In the genomic region with DNA sequence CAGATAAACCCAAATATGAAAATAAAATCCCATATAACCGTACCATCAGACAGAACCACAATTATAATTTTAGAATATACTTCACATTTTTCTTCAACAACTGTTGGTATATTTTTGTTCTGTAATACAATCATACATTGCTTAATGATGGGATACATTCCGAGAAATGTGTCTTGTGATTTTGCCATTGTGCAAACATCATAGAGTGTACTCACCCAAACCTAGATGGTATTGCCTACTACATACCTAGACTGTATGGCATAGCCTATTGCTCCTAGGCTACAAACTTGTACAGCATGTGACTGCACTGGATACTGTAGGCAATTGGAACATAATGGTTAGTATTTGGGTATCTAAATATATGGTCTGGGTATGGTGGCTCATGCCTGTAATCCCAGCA, we compare ENCODE assay signal across 28 cellular contexts.
"Had no signal": no experiment of that assay in that cellular context is flagged by ENCODE, and none has a peak within 500 bp of the region (broad histone marks: within the 10 kb centered on the region; RNA-seq: fewer than 3 reads in every experiment).

No MANE protein-coding gene starts in this region.

- ATAC-seq: stimulated activated effector memory CD8-positive, alpha-beta T cell treated with anti-CD3 and anti-CD28 coated beads, Interleukin-12 subunit alpha, Interleukin-12 subunit beta, amount 100 ng/mL, for 72 hours; stimulated activated memory B cell treated with anti-CD40 and anti-IgM and Interleukin-4, amounts not matched to agents 10 μg/mL and 1 μg/mL and 100 μg/mL, for 72 hours; stimulated activated naive B cell treated with anti-CD40 and anti-IgM and Interleukin-4, amounts not matched to agents 10 μg/mL and 1 μg/mL and 100 μg/mL, for 72 hours; stimulated activated naive CD8-positive, alpha-beta T cell treated with anti-CD3 and anti-CD28 coated beads, Interleukin-15, amount 100 ng/mL, for 72 hours; stimulated activated naive CD8-positive, alpha-beta T cell treated with anti-CD3 and anti-CD28 coated beads, Interleukin-15, Interleukin-2, amounts not matched to agents 100 U/mL and 50 U/mL, for 24 hours had no signal

- H3K27ac Mint-ChIP-seq: stimulated activated effector memory CD8-positive, alpha-beta T cell treated with anti-CD3 and anti-CD28 coated beads, Interleukin-12 subunit alpha, Interleukin-12 subunit beta, amount 100 ng/mL, for 72 hours; stimulated activated memory B cell treated with anti-CD40 and anti-IgM and Interleukin-4, amounts not matched to agents 10 μg/mL and 1 μg/mL and 100 μg/mL, for 72 hours; stimulated activated naive B cell treated with anti-CD40 and anti-IgM and Interleukin-4, amounts not matched to agents 10 μg/mL and 1 μg/mL and 100 μg/mL, for 72 hours; stimulated activated naive CD8-positive, alpha-beta T cell treated with anti-CD3 and anti-CD28 coated beads, Interleukin-15, amount 100 ng/mL, for 72 hours; stimulated activated naive CD8-positive, alpha-beta T cell treated with anti-CD3 and anti-CD28 coated beads, Interleukin-15, Interleukin-2, amounts not matched to agents 100 ng/mL and 50 ng/mL, for 24 hours; type B pancreatic cell had no signal

- H3K4me1 Mint-ChIP-seq: stimulated activated effector memory CD8-positive, alpha-beta T cell treated with anti-CD3 and anti-CD28 coated beads, Interleukin-12 subunit alpha, Interleukin-12 subunit beta, amount 100 ng/mL, for 72 hours; stimulated activated naive CD8-positive, alpha-beta T cell treated with anti-CD3 and anti-CD28 coated beads, Interleukin-15, amount 100 ng/mL, for 72 hours had no signal

- H3K27me3 ChIP-seq: stomach, suprapubic skin, testis, thyroid gland, tibial artery, tibial nerve, transverse colon, upper lobe of left lung, upper lobe of right lung, uterus, vagina had no signal

- H3K9me3 Mint-ChIP-seq: stimulated activated effector memory CD8-positive, alpha-beta T cell treated with anti-CD3 and anti-CD28 coated beads, Interleukin-12 subunit alpha, Interleukin-12 subunit beta, amount 100 ng/mL, for 72 hours; stimulated activated memory B cell treated with anti-CD40 and anti-IgM and Interleukin-4, amounts not matched to agents 10 μg/mL and 1 μg/mL and 100 μg/mL, for 72 hours; stimulated activated naive B cell treated with anti-CD40 and anti-IgM and Interleukin-4, amounts not matched to agents 10 μg/mL and 1 μg/mL and 100 μg/mL, for 72 hours; stimulated activated naive CD8-positive, alpha-beta T cell treated with anti-CD3 and anti-CD28 coated beads, Interleukin-15, amount 100 ng/mL, for 72 hours; stimulated activated naive CD8-positive, alpha-beta T cell treated with anti-CD3 and anti-CD28 coated beads, Interleukin-15, Interleukin-2, amounts not matched to agents 100 ng/mL and 50 ng/mL, for 24 hours; type B pancreatic cell had no signal

- H3K4me1 ChIP-seq: stomach, suprapubic skin, tibial artery, tibial nerve, transverse colon, upper lobe of left lung, uterus, vagina had no signal

- FAIRE-seq: urothelium cell line had no signal

- H3K4me3 ChIP-seq: stomach, suprapubic skin, testis, thoracic aorta, thyroid gland, tibial artery, tibial nerve, transverse colon, upper lobe of left lung, upper lobe of right lung, uterus, vagina had no signal

- H3K27me3 Mint-ChIP-seq: stimulated activated naive CD8-positive, alpha-beta T cell treated with anti-CD3 and anti-CD28 coated beads, Interleukin-15, amount 100 ng/mL, for 72 hours; stimulated activated naive CD8-positive, alpha-beta T cell treated with anti-CD3 and anti-CD28 coated beads, Interleukin-15, Interleukin-2, amounts not matched to agents 100 ng/mL and 50 ng/mL, for 24 hours had no signal

- H3K36me3 Mint-ChIP-seq: stimulated activated effector memory CD8-positive, alpha-beta T cell treated with anti-CD3 and anti-CD28 coated beads, Interleukin-12 subunit alpha, Interleukin-12 subunit beta, amount 100 ng/mL, for 72 hours; stimulated activated naive B cell treated with anti-CD40 and anti-IgM and Interleukin-4, amounts not matched to agents 10 μg/mL and 1 μg/mL and 100 μg/mL, for 72 hours; type B pancreatic cell had no signal

- H3K4me3 Mint-ChIP-seq: stimulated activated effector memory CD8-positive, alpha-beta T cell treated with anti-CD3 and anti-CD28 coated beads, Interleukin-12 subunit alpha, Interleukin-12 subunit beta, amount 100 ng/mL, for 72 hours; stimulated activated memory B cell treated with anti-CD40 and anti-IgM and Interleukin-4, amounts not matched to agents 10 μg/mL and 1 μg/mL and 100 μg/mL, for 72 hours; stimulated activated naive B cell treated with anti-CD40 and anti-IgM and Interleukin-4, amounts not matched to agents 10 μg/mL and 1 μg/mL and 100 μg/mL, for 72 hours; stimulated activated naive CD8-positive, alpha-beta T cell treated with anti-CD3 and anti-CD28 coated beads, Interleukin-15, amount 100 ng/mL, for 72 hours; stimulated activated naive CD8-positive, alpha-beta T cell treated with anti-CD3 and anti-CD28 coated beads, Interleukin-15, Interleukin-2, amounts not matched to agents 100 ng/mL and 50 ng/mL, for 24 hours; type B pancreatic cell had no signal

- H3K9me3 ChIP-seq: stomach, suprapubic skin, testis, thoracic aorta, thyroid gland, tibial artery, tibial nerve, transverse colon, upper lobe of left lung, upper lobe of right lung, uterus, vagina had no signal

- H3K36me3 ChIP-seq: stomach, suprapubic skin, thoracic aorta, thyroid gland, tibial artery, tibial nerve, transverse colon, upper lobe of left lung, upper lobe of right lung, uterus, vagina had no signal

- DNase-seq: stimulated activated CD4-positive, alpha-beta T cell treated with anti-CD3 and anti-CD28 coated beads, Interleukin-2, amount 100 ng/mL, for 48 hours; stimulated activated CD4-positive, alpha-beta T cell treated with anti-CD3 and anti-CD28 coated beads, Interleukin-4, amount 100 ng/mL, for 1 hour; stimulated activated CD4-positive, alpha-beta T cell treated with anti-CD3 and anti-CD28 coated beads, Interleukin-4, amount 100 ng/mL, for 24 hours; stimulated activated CD4-positive, alpha-beta T cell treated with anti-CD3 and anti-CD28 coated beads, Interleukin-4, amount 100 ng/mL, for 4 hours; stimulated activated CD8-positive, alpha-beta memory T cell treated with anti-CD3 and anti-CD28 coated beads, Interleukin-4, amount 100 ng/mL, for 48 hours; stimulated activated naive B cell treated with anti-CD40 and anti-IgM and Interleukin-4, amounts not matched to agents 10 μg/mL and 1 μg/mL and 100 μg/mL, for 72 hours; stimulated activated naive CD4-positive, alpha-beta T cell; stimulated activated naive CD4-positive, alpha-beta T cell treated with Interleukin-2 at 50 U/mL for 16 hours; stimulated activated naive CD8-positive, alpha-beta T cell treated with anti-CD3 and anti-CD28 coated beads, Interleukin-15, amount 100 ng/mL, for 72 hours; stimulated activated naive CD8-positive, alpha-beta T cell treated with anti-CD3 and anti-CD28 coated beads, Interleukin-15, Interleukin-2, amounts not matched to agents 100 U/mL and 50 U/mL, for 24 hours; stomach; substantia nigra; testis; thyroid gland; tibial artery; transverse colon; upper lobe of left lung; upper lobe of right lung; uterus had no signal

- H3K27ac ChIP-seq: stomach, suprapubic skin, testis, thoracic aorta, tibial artery, transverse colon, upper lobe of left lung, upper lobe of right lung, uterus, vagina had no signal
